9 cellular contexts compared by ENCODE assay signal in genomic region chr3:158570999-158571702, GRCh38. TPM values are rescaled to one million over a fixed set of nuclear protein-coding genes. Genes with fewer than 3 reads are reported as not detected.
DNase-seq lines count a peak whose midpoint lies in the region; ATAC-seq and TF ChIP-seq lines count a peak whose summit lies in the region.
"Had no signal": no experiment of that assay in that cellular context is flagged by ENCODE, and none has a peak within 500 bp of the region (broad histone marks: within the 10 kb centered on the region; RNA-seq: fewer than 3 reads in every experiment).

MLF1 (plus strand) TSS chr3:158571194; CDS start chr3:158571301, 107 bp downstream.

- POLR2A ChIA-PET in naive thymus-derived CD4-positive, alpha-beta T cell (lab: Charles Lee) = no interaction called here

- no peaks in the 10 kb centered on the region for H3K9me3 ChIP-seq in RWPE2 (ENCODE audit: severe bottlenecking)
- H3K9me3 ChIP-seq in naive thymus-derived CD4-positive, alpha-beta T cell (ENCODE audit: control insufficient read depth in 2 of 3, low read length in 3 of 3) = no peaks in the 10 kb centered on the region

- peaks cover 26% of the 10 kb centered on the region for H3K36me3 Mint-ChIP-seq in Calu3 (ENCODE audit: insufficient read depth, unreplicated experiment)
- H3K36me3 Mint-ChIP-seq in naive thymus-derived CD4-positive, alpha-beta T cell = peaks cover 0 to 6% (median 0%) of the 10 kb centered on the region in 5 donors

- DNase-seq in Calu3 (peak; percentile 100), HuH-7.5 (ENCODE audit: low spot score) (peak; percentile 74), RWPE2 (ENCODE audit: low spot score) (peak; percentile 93), activated gamma-delta T cell treated with Interleukin-2 at 50 U/mL for 16 hours (peak; percentile 58), fibroblast of the aortic adventitia (ENCODE audit: low read depth) (peak; percentile 93)
- peak; percentile 53 to 81 (median 66) for DNase-seq in naive thymus-derived CD4-positive, alpha-beta T cell
- DNase-seq in stimulated activated CD8-positive, alpha-beta memory T cell treated with anti-CD3 and anti-CD28 coated beads, Interleukin-7, amount 100 ng/mL, for 4 hours (ENCODE audit: low read depth in 2 of 2) = peak; percentile 64 to 68

- H3K27ac Mint-ChIP-seq in Calu3 (ENCODE audit: unreplicated experiment) = peak within 1 kb of the TSS; percentile 93
- peak within 1 kb of the TSS in 8 of 9 donors; percentile 41 to 93 (median 76) for H3K27ac Mint-ChIP-seq in naive thymus-derived CD4-positive, alpha-beta T cell

- H3K4me1 Mint-ChIP-seq in Calu3 (ENCODE audit: low read depth, unreplicated experiment) = peaks cover 13% of the 10 kb centered on the region
- H3K4me1 Mint-ChIP-seq in naive thymus-derived CD4-positive, alpha-beta T cell = peaks cover 6 to 15% (median 12%) of the 10 kb centered on the region in 7 donors

- ATAC-seq in GM21529 (IDR thresholded peaks at IDR 0.05; ENCODE audit: unreplicated experiment) (peak; percentile 98), RWPE2 (ENCODE audit: low read depth) (peak; percentile 98)
- peak; percentile 96 for ATAC-seq in naive thymus-derived CD4-positive, alpha-beta T cell

- intact Hi-C loops in Calu3 (cut with micrococcal nuclease; ENCODE audit: unreplicated experiment) = no loop called here
- intact Hi-C loops in naive thymus-derived CD4-positive, alpha-beta T cell (cut with micrococcal nuclease) = loop anchor here (2.0 to 5.0 kb wide), 2 partner anchors 71 to 74 kb away; partner anchors contain the start of gene GFM1 (in 2 of the 2)

- H3K9me3 Mint-ChIP-seq in Calu3 (ENCODE audit: low read depth, unreplicated experiment) = no peaks in the 10 kb centered on the region
- H3K9me3 Mint-ChIP-seq in naive thymus-derived CD4-positive, alpha-beta T cell = peaks cover 0 to 6% (median 0%) of the 10 kb centered on the region in 11 donors

- CTCF ChIA-PET in Calu3 (lab: Charles Lee) = interaction anchor here (0.5 to 2.7 kb wide), 10 partner anchors 10 to 965 kb away, joined by 3 to 12 read pairs (median 4); partner anchors contain the start of gene GFM1
- CTCF ChIA-PET in naive thymus-derived CD4-positive, alpha-beta T cell (lab: Charles Lee) = no interaction called here

- H3K4me3 Mint-ChIP-seq in Calu3 (ENCODE audit: low read depth, unreplicated experiment) = peak within 1 kb of the TSS; percentile 83
- H3K4me3 Mint-ChIP-seq in naive thymus-derived CD4-positive, alpha-beta T cell = peak within 1 kb of the TSS; percentile 78 to 93 (median 86)

- no peak within 1 kb of the TSS for H3K27ac ChIP-seq in RWPE2 (ENCODE audit: poor library complexity, severe bottlenecking)
- H3K27ac ChIP-seq in naive thymus-derived CD4-positive, alpha-beta T cell (ENCODE audit: low read depth, low read length) = peak within 1 kb of the TSS; percentile 14
- H3K27ac ChIP-seq: VCaP had no signal

- no peaks in the 10 kb centered on the region for H3K36me3 ChIP-seq in RWPE2 (ENCODE audit: low read depth)
- no peaks in the 10 kb centered on the region for H3K36me3 ChIP-seq in naive thymus-derived CD4-positive, alpha-beta T cell (ENCODE audit: control insufficient read depth in 2 of 3, insufficient read depth in 3 of 3, low read length in 3 of 3)

- no peak for TF ChIP-seq CTCF in Calu3 (IDR thresholded peaks at IDR 0.05; ENCODE audit: unreplicated experiment)
- TF ChIP-seq CTCF in RWPE2 (IDR thresholded peaks at IDR 0.05; ENCODE audit: poor library complexity, severe bottlenecking) = no peak
- no peak for TF ChIP-seq CTCF in fibroblast of the aortic adventitia (IDR thresholded peaks at IDR 0.05; ENCODE audit: insufficient read depth, low read length)

- H3K27me3 ChIP-seq in RWPE2 (ENCODE audit: insufficient read depth, poor library complexity, severe bottlenecking) = no peaks in the 10 kb centered on the region
- H3K27me3 ChIP-seq in naive thymus-derived CD4-positive, alpha-beta T cell (ENCODE audit: control insufficient read depth in 2 of 2, insufficient read depth in 2 of 2, low read length in 2 of 2) = peaks cover 0 to 4% of the 10 kb centered on the region in 2 donors

- no TSS peak for BruUV-seq in Calu3 (replicated peaks; lab: Mats Ljungman, UMichigan)

- H3K27me3 Mint-ChIP-seq in Calu3 (ENCODE audit: unreplicated experiment) = no peaks in the 10 kb centered on the region
- peaks cover 31 to 52% (median 42%) of the 10 kb centered on the region in 5 donors for H3K27me3 Mint-ChIP-seq in naive thymus-derived CD4-positive, alpha-beta T cell

- H3K4me3 ChIP-seq in RWPE2 (ENCODE audit: severe bottlenecking) (peak within 1 kb of the TSS; percentile 49), fibroblast of the aortic adventitia (ENCODE audit: low read depth, low read length) (peak within 1 kb of the TSS; percentile 78)
- H3K4me3 ChIP-seq in naive thymus-derived CD4-positive, alpha-beta T cell (ENCODE audit: low read length) = peak within 1 kb of the TSS; percentile 66

- H3K4me1 ChIP-seq in RWPE2 (ENCODE audit: insufficient read depth, poor library complexity, severe bottlenecking) = no peaks in the 10 kb centered on the region
- H3K4me1 ChIP-seq in naive thymus-derived CD4-positive, alpha-beta T cell (ENCODE audit: control insufficient read depth in 2 of 2, insufficient read depth in 2 of 2, low read length in 2 of 2) = peaks cover 0 to 4% of the 10 kb centered on the region in 2 donors

RNA-seq across cellular contexts. Expression of gene MLF1, which starts in this region (rescaled TPM):
- total RNA-seq in Calu3 (2022) (53.0 and 53.1 TPM in 2 replicates), fibroblast of the aortic adventitia (ENCODE audit: low replicate concordance) (14.7 and 14.9 TPM in 2 replicates)
- total RNA-seq in naive thymus-derived CD4-positive, alpha-beta T cell = 1 to 10 TPM in 2 of 5 experiments, under 1 TPM in 2, not detected in 1; 0.56 to 3.6 (median 0.84) TPM
- under 1 TPM in 1 of 2 donors, not detected in 1; 0.85 TPM for polyA plus RNA-seq in naive thymus-derived CD4-positive, alpha-beta T cell
